Comparison of ENCODE assay signal across 1 cellular context in the genomic region with DNA sequence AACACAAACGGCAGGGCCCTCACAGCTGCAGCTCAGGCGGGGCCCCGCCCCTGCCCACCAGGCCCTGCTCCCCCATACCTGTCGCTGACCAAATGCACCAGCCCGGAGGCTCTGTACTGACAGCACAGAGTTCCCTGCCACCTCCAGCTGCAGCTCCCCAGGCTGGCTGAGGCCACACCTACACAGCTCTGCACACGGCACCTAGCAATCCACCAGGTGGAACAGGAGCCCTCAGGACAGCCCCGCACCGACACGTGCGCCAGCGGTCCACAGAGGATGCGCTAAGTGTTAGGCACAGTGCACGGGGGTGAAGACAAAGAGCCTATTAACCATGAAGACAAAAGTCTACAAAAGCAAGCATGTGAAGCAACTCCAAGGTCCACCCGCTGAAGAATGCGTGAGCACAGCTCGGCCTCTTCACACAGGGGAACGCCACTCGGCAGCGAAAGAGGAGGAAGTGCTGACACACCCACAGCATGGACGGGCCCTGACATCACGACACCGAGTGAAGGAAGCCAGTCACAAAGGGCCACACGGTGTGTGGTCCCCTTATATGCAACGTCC.
TF ChIP-seq lines count a peak whose summit lies in the region.

No MANE protein-coding gene starts in this region.

TF ChIP-seq in HepG2, 621 proteins besides CTCF, POLR2A, EP300 and RAD21 (continued from another document and continues in another):
- TF ChIP-seq GMEB2 (CRISPR knock-in tag; IDR thresholded peaks at IDR 0.05; ENCODE audit: low read depth) (no peak), ZNF747 (CRISPR knock-in tag; IDR thresholded peaks at IDR 0.05; ENCODE audit: borderline replicate concordance) (peak; percentile 77), RFXAP (CRISPR knock-in tag; IDR thresholded peaks at IDR 0.05; ENCODE audit: borderline replicate concordance) (peak; percentile 40; the same call in 1 of the 2 replicates), ZNF792 (CRISPR knock-in tag; IDR thresholded peaks at IDR 0.05) (peak; percentile 99), U2AF1 (optimal IDR thresholded peaks at IDR 0.05; ENCODE audit: low read depth, low read length) (no peak), MAF1 (CRISPR knock-in tag; IDR thresholded peaks at IDR 0.05; ENCODE audit: borderline replicate concordance) (no peak), GATA4 (IDR thresholded peaks at IDR 0.05; ENCODE audit: borderline replicate concordance, low read depth) (no peak), SMAD1 (CRISPR knock-in tag; IDR thresholded peaks at IDR 0.05; ENCODE audit: borderline replicate concordance, low read depth) (peak; percentile 55; the same call in 1 of the 2 replicates), RARG (CRISPR knock-in tag; IDR thresholded peaks at IDR 0.05; ENCODE audit: low read depth) (no peak), ZNF441 (CRISPR knock-in tag; IDR thresholded peaks at IDR 0.05; ENCODE audit: borderline replicate concordance) (0 out of 2 replicates have a peak, but pooled peaks have one; percentile 40), FOXO4 (CRISPR knock-in tag; conservative IDR thresholded peaks at IDR 0.05) (no peak), NR0B2 (CRISPR knock-in tag; IDR thresholded peaks at IDR 0.05) (peak; percentile 97; the same call in 1 of the 2 replicates), ZNF12 (CRISPR knock-in tag; IDR thresholded peaks at IDR 0.05) (peak; percentile 74; the same call in 1 of the 2 replicates), CENPX (CRISPR knock-in tag; IDR thresholded peaks at IDR 0.05) (no peak), AHR (CRISPR knock-in tag; IDR thresholded peaks at IDR 0.05) (peak; percentile 36; the same call in 1 of the 2 replicates), NFIB (CRISPR knock-in tag; IDR thresholded peaks at IDR 0.05; ENCODE audit: borderline replicate concordance) (no peak), PAX8 (CRISPR knock-in tag; IDR thresholded peaks at IDR 0.05; ENCODE audit: borderline replicate concordance) (no peak), KAT8 (CRISPR knock-in tag; IDR thresholded peaks at IDR 0.05) (peak; percentile 65; the same call in 1 of the 2 replicates), ZNF75D (CRISPR knock-in tag; IDR thresholded peaks at IDR 0.05; ENCODE audit: borderline replicate concordance) (no peak), ZNF543 (CRISPR knock-in tag; IDR thresholded peaks at IDR 0.05) (peak; percentile 73; the same call in 1 of the 2 replicates), ZBTB7A (CRISPR knock-in tag; IDR thresholded peaks at IDR 0.05) (no peak), ZNF3 (CRISPR knock-in tag; IDR thresholded peaks at IDR 0.05) (no peak), ZNF570 (CRISPR knock-in tag; IDR thresholded peaks at IDR 0.05; ENCODE audit: borderline replicate concordance) (no peak), NFYC (CRISPR knock-in tag; IDR thresholded peaks at IDR 0.05) (0 out of 2 replicates have a peak, but pooled peaks have one; percentile 18), ZKSCAN8 (CRISPR knock-in tag; IDR thresholded peaks at IDR 0.05; ENCODE audit: borderline replicate concordance) (no peak), SMAD9 (CRISPR knock-in tag; IDR thresholded peaks at IDR 0.05) (no peak), HOXD1 (CRISPR knock-in tag; IDR thresholded peaks at IDR 0.05) (peak; percentile 81), ZNF207 (IDR thresholded peaks at IDR 0.05; ENCODE audit: borderline replicate concordance) (no peak), SSRP1 (CRISPR knock-in tag; IDR thresholded peaks at IDR 0.05) (0 out of 2 replicates have a peak, but pooled peaks have one; percentile 19)
- TF ChIP-seq, protein P1, sequence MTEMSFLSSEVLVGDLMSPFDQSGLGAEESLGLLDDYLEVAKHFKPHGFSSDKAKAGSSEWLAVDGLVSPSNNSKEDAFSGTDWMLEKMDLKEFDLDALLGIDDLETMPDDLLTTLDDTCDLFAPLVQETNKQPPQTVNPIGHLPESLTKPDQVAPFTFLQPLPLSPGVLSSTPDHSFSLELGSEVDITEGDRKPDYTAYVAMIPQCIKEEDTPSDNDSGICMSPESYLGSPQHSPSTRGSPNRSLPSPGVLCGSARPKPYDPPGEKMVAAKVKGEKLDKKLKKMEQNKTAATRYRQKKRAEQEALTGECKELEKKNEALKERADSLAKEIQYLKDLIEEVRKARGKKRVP (CRISPR knock-in tag; IDR thresholded peaks at IDR 0.05): peak in 1 of 2 experiments; percentile 38; a peak in 2 of 4 replicates
- TF ChIP-seq, protein P2, sequence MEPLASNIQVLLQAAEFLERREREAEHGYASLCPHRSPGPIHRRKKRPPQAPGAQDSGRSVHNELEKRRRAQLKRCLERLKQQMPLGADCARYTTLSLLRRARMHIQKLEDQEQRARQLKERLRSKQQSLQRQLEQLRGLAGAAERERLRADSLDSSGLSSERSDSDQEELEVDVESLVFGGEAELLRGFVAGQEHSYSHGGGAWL (CRISPR knock-in tag; IDR thresholded peaks at IDR 0.05): peak; percentile 68; the same call in 1 of the 2 replicates
- TF ChIP-seq, protein P3, sequence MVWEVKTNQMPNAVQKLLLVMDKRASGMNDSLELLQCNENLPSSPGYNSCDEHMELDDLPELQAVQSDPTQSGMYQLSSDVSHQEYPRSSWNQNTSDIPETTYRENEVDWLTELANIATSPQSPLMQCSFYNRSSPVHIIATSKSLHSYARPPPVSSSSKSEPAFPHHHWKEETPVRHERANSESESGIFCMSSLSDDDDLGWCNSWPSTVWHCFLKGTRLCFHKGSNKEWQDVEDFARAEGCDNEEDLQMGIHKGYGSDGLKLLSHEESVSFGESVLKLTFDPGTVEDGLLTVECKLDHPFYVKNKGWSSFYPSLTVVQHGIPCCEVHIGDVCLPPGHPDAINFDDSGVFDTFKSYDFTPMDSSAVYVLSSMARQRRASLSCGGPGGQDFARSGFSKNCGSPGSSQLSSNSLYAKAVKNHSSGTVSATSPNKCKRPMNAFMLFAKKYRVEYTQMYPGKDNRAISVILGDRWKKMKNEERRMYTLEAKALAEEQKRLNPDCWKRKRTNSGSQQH (CRISPR knock-in tag; IDR thresholded peaks at IDR 0.05; ENCODE audit: low read depth): no peak
- TF ChIP-seq, protein P4, sequence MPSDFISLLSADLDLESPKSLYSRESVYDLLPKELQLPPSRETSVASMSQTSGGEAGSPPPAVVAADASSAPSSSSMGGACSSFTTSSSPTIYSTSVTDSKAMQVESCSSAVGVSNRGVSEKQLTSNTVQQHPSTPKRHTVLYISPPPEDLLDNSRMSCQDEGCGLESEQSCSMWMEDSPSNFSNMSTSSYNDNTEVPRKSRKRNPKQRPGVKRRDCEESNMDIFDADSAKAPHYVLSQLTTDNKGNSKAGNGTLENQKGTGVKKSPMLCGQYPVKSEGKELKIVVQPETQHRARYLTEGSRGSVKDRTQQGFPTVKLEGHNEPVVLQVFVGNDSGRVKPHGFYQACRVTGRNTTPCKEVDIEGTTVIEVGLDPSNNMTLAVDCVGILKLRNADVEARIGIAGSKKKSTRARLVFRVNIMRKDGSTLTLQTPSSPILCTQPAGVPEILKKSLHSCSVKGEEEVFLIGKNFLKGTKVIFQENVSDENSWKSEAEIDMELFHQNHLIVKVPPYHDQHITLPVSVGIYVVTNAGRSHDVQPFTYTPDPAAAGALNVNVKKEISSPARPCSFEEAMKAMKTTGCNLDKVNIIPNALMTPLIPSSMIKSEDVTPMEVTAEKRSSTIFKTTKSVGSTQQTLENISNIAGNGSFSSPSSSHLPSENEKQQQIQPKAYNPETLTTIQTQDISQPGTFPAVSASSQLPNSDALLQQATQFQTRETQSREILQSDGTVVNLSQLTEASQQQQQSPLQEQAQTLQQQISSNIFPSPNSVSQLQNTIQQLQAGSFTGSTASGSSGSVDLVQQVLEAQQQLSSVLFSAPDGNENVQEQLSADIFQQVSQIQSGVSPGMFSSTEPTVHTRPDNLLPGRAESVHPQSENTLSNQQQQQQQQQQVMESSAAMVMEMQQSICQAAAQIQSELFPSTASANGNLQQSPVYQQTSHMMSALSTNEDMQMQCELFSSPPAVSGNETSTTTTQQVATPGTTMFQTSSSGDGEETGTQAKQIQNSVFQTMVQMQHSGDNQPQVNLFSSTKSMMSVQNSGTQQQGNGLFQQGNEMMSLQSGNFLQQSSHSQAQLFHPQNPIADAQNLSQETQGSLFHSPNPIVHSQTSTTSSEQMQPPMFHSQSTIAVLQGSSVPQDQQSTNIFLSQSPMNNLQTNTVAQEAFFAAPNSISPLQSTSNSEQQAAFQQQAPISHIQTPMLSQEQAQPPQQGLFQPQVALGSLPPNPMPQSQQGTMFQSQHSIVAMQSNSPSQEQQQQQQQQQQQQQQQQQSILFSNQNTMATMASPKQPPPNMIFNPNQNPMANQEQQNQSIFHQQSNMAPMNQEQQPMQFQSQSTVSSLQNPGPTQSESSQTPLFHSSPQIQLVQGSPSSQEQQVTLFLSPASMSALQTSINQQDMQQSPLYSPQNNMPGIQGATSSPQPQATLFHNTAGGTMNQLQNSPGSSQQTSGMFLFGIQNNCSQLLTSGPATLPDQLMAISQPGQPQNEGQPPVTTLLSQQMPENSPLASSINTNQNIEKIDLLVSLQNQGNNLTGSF (CRISPR knock-in tag; IDR thresholded peaks at IDR 0.05): no peak
- TF ChIP-seq, protein P5, sequence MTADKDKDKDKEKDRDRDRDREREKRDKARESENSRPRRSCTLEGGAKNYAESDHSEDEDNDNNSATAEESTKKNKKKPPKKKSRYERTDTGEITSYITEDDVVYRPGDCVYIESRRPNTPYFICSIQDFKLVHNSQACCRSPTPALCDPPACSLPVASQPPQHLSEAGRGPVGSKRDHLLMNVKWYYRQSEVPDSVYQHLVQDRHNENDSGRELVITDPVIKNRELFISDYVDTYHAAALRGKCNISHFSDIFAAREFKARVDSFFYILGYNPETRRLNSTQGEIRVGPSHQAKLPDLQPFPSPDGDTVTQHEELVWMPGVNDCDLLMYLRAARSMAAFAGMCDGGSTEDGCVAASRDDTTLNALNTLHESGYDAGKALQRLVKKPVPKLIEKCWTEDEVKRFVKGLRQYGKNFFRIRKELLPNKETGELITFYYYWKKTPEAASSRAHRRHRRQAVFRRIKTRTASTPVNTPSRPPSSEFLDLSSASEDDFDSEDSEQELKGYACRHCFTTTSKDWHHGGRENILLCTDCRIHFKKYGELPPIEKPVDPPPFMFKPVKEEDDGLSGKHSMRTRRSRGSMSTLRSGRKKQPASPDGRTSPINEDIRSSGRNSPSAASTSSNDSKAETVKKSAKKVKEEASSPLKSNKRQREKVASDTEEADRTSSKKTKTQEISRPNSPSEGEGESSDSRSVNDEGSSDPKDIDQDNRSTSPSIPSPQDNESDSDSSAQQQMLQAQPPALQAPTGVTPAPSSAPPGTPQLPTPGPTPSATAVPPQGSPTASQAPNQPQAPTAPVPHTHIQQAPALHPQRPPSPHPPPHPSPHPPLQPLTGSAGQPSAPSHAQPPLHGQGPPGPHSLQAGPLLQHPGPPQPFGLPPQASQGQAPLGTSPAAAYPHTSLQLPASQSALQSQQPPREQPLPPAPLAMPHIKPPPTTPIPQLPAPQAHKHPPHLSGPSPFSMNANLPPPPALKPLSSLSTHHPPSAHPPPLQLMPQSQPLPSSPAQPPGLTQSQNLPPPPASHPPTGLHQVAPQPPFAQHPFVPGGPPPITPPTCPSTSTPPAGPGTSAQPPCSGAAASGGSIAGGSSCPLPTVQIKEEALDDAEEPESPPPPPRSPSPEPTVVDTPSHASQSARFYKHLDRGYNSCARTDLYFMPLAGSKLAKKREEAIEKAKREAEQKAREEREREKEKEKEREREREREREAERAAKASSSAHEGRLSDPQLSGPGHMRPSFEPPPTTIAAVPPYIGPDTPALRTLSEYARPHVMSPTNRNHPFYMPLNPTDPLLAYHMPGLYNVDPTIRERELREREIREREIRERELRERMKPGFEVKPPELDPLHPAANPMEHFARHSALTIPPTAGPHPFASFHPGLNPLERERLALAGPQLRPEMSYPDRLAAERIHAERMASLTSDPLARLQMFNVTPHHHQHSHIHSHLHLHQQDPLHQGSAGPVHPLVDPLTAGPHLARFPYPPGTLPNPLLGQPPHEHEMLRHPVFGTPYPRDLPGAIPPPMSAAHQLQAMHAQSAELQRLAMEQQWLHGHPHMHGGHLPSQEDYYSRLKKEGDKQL (CRISPR knock-in tag; IDR thresholded peaks at IDR 0.05; ENCODE audit: low read depth): no peak
- TF ChIP-seq, protein P6, sequence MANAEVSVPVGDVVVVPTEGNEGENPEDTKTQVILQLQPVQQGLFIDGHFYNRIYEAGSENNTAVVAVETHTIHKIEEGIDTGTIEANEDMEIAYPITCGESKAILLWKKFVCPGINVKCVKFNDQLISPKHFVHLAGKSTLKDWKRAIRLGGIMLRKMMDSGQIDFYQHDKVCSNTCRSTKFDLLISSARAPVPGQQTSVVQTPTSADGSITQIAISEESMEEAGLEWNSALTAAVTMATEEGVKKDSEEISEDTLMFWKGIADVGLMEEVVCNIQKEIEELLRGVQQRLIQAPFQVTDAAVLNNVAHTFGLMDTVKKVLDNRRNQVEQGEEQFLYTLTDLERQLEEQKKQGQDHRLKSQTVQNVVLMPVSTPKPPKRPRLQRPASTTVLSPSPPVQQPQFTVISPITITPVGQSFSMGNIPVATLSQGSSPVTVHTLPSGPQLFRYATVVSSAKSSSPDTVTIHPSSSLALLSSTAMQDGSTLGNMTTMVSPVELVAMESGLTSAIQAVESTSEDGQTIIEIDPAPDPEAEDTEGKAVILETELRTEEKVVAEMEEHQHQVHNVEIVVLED (CRISPR knock-in tag; IDR thresholded peaks at IDR 0.05; ENCODE audit: borderline replicate concordance): 0 out of 2 replicates have a peak, but pooled peaks have one; percentile 10
